In the genomic region with DNA sequence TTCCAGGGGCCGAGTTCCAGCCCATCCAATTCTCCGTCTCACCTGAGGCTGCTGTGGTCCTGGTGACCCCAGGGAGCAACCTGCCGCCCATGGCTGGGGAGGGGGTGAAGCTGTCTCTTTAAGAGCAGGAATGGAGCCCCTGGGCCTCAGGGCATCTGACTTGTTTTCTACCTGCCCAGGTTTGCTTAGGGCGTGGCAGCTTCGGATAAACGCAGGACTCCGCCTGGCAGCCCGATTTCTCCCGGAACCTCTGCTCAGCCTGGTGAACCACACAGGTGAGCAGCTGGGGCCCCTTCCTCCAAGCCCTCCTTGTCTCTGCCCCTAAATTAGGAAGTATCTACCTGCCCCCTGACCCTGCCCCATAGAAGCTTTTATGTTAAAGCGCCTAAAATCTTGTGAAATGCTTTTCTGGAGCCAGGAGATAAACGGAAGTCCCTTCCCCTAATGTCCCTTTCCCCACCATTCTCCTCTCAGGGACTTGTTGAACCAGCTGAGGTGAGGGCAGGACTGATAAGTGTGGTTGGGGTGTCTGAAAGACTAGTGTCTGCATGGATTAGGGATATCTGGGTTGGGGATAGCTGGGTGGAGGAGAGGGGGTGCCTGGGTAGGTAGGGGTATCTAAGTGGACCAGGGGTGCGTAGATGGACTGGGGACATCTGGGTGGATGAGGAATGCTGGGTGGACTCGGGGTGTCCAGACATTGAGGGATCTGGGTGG, we compare ENCODE assay signal across 1 cellular context.
TF ChIP-seq lines count a peak whose summit lies in the region.

No MANE protein-coding gene starts in this region.

TF ChIP-seq in K562, 482 proteins besides CTCF, POLR2A, EP300 and RAD21 (continues in another document):
- TF ChIP-seq, protein P1, sequence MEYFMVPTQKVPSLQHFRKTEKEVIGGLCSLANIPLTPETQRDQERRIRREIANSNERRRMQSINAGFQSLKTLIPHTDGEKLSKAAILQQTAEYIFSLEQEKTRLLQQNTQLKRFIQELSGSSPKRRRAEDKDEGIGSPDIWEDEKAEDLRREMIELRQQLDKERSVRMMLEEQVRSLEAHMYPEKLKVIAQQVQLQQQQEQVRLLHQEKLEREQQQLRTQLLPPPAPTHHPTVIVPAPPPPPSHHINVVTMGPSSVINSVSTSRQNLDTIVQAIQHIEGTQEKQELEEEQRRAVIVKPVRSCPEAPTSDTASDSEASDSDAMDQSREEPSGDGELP (CRISPR knock-in tag; IDR thresholded peaks at IDR 0.05; ENCODE audit: borderline replicate concordance) = 0 out of 2 replicates have a peak, but pooled peaks have one; percentile 22
- TF ChIP-seq POU5F1 (IDR thresholded peaks at IDR 0.05; ENCODE audit: borderline replicate concordance, low read depth, low read length, partially characterized antibody) = no peak
- no peak for TF ChIP-seq MAZ (CRISPR knock-in tag; conservative IDR thresholded peaks at IDR 0.05 in 1 of 2, IDR thresholded peaks at IDR 0.05 in 1 of 2)
- TF ChIP-seq NFE2L1 (tag; IDR thresholded peaks at IDR 0.05; ENCODE audit: borderline replicate concordance, low read depth) = no peak
- no peak for TF ChIP-seq SMAD1 (IDR thresholded peaks at IDR 0.05; ENCODE audit: low read depth, low read length, partially characterized antibody)
- peak; percentile 88 for TF ChIP-seq CBFA2T3 (IDR thresholded peaks at IDR 0.05)
- TF ChIP-seq ELF1 (tag; IDR thresholded peaks at IDR 0.05) = no peak
- TF ChIP-seq CBFA2T2 (conservative IDR thresholded peaks at IDR 0.05) = peak; percentile 81
- no peak for TF ChIP-seq HNRNPUL1 (IDR thresholded peaks at IDR 0.05; ENCODE audit: low read length)
- TF ChIP-seq TCF3 (CRISPR knock-in tag; IDR thresholded peaks at IDR 0.05) = peak; percentile 81
- TF ChIP-seq ZNF23 (CRISPR knock-in tag; IDR thresholded peaks at IDR 0.05) = no peak
- TF ChIP-seq SREBF2 (CRISPR knock-in tag; IDR thresholded peaks at IDR 0.05) = no peak
- no peak for TF ChIP-seq ZNF76 (CRISPR knock-in tag; IDR thresholded peaks at IDR 0.05; ENCODE audit: borderline replicate concordance)
- TF ChIP-seq NCOR1 (IDR thresholded peaks at IDR 0.05) = peak; percentile 74
- TF ChIP-seq, protein P2, sequence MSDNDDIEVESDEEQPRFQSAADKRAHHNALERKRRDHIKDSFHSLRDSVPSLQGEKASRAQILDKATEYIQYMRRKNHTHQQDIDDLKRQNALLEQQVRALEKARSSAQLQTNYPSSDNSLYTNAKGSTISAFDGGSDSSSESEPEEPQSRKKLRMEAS (CRISPR knock-in tag; IDR thresholded peaks at IDR 0.05) = no peak
- TF ChIP-seq TAL1 (IDR thresholded peaks at IDR 0.05) = peak; percentile 78
- no peak for TF ChIP-seq ZNF124 (CRISPR knock-in tag; IDR thresholded peaks at IDR 0.05)
- no peak for TF ChIP-seq ZBED1 (IDR thresholded peaks at IDR 0.05)
- TF ChIP-seq NFATC3 (IDR thresholded peaks at IDR 0.05) = no peak
- TF ChIP-seq CBX3 (IDR thresholded peaks at IDR 0.05; ENCODE audit: borderline replicate concordance in 1 of 2, low read length in 2 of 2) = no peak
- TF ChIP-seq ZKSCAN1 (IDR thresholded peaks at IDR 0.05; ENCODE audit: low read depth, low read length) = no peak
- TF ChIP-seq ZNF146 (CRISPR knock-in tag; IDR thresholded peaks at IDR 0.05; ENCODE audit: unreplicated experiment) = no peak
- TF ChIP-seq RBBP5 (IDR thresholded peaks at IDR 0.05; ENCODE audit: borderline replicate concordance, insufficient read depth, low read length, poor library complexity, severe bottlenecking) = no peak
- TF ChIP-seq, protein P3, sequence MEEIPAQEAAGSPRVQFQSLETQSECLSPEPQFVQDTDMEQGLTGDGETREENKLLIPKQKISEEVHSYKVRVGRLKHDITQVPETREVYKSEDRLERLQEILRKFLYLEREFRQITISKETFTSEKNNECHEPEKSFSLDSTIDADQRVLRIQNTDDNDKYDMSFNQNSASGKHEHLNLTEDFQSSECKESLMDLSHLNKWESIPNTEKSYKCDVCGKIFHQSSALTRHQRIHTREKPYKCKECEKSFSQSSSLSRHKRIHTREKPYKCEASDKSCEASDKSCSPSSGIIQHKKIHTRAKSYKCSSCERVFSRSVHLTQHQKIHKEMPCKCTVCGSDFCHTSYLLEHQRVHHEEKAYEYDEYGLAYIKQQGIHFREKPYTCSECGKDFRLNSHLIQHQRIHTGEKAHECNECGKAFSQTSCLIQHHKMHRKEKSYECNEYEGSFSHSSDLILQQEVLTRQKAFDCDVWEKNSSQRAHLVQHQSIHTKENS (CRISPR knock-in tag; IDR thresholded peaks at IDR 0.05) = no peak
- TF ChIP-seq ZNF143 (CRISPR knock-in tag; IDR thresholded peaks at IDR 0.05) = no peak
- TF ChIP-seq, protein P4, sequence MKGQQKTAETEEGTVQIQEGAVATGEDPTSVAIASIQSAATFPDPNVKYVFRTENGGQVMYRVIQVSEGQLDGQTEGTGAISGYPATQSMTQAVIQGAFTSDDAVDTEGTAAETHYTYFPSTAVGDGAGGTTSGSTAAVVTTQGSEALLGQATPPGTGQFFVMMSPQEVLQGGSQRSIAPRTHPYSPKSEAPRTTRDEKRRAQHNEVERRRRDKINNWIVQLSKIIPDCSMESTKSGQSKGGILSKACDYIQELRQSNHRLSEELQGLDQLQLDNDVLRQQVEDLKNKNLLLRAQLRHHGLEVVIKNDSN (CRISPR knock-in tag; IDR thresholded peaks at IDR 0.05) = no peak
- TF ChIP-seq, protein P5, sequence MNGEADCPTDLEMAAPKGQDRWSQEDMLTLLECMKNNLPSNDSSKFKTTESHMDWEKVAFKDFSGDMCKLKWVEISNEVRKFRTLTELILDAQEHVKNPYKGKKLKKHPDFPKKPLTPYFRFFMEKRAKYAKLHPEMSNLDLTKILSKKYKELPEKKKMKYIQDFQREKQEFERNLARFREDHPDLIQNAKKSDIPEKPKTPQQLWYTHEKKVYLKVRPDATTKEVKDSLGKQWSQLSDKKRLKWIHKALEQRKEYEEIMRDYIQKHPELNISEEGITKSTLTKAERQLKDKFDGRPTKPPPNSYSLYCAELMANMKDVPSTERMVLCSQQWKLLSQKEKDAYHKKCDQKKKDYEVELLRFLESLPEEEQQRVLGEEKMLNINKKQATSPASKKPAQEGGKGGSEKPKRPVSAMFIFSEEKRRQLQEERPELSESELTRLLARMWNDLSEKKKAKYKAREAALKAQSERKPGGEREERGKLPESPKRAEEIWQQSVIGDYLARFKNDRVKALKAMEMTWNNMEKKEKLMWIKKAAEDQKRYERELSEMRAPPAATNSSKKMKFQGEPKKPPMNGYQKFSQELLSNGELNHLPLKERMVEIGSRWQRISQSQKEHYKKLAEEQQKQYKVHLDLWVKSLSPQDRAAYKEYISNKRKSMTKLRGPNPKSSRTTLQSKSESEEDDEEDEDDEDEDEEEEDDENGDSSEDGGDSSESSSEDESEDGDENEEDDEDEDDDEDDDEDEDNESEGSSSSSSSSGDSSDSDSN (IDR thresholded peaks at IDR 0.05; ENCODE audit: borderline replicate concordance in 1 of 2, low read depth in 2 of 2, low read length in 2 of 2) = no peak
- TF ChIP-seq ZNF785 (CRISPR knock-in tag; IDR thresholded peaks at IDR 0.05) = no peak
- peak; percentile 53 for TF ChIP-seq MTA2 (IDR thresholded peaks at IDR 0.05; ENCODE audit: low read depth)
- no peak for TF ChIP-seq ZBTB1 (CRISPR knock-in tag; IDR thresholded peaks at IDR 0.05; ENCODE audit: borderline replicate concordance, low read depth)
- no peak for TF ChIP-seq FIP1L1 (IDR thresholded peaks at IDR 0.05; ENCODE audit: low read depth, low read length, poor library complexity, severe bottlenecking)
- TF ChIP-seq ZNF445 (CRISPR knock-in tag; IDR thresholded peaks at IDR 0.05; ENCODE audit: low read depth) = no peak
- TF ChIP-seq, protein P6, sequence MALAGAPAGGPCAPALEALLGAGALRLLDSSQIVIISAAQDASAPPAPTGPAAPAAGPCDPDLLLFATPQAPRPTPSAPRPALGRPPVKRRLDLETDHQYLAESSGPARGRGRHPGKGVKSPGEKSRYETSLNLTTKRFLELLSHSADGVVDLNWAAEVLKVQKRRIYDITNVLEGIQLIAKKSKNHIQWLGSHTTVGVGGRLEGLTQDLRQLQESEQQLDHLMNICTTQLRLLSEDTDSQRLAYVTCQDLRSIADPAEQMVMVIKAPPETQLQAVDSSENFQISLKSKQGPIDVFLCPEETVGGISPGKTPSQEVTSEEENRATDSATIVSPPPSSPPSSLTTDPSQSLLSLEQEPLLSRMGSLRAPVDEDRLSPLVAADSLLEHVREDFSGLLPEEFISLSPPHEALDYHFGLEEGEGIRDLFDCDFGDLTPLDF (CRISPR knock-in tag; IDR thresholded peaks at IDR 0.05) = no peak
- no peak for TF ChIP-seq NRF1 (conservative IDR thresholded peaks at IDR 0.05 in 1 of 2, IDR thresholded peaks at IDR 0.05 in 1 of 2)
- TF ChIP-seq ATF7 (IDR thresholded peaks at IDR 0.05) = no peak
- TF ChIP-seq TBP (optimal IDR thresholded peaks at IDR 0.05; ENCODE audit: low read depth, low read length) = no peak
- no peak for TF ChIP-seq HDAC3 (IDR thresholded peaks at IDR 0.05; ENCODE audit: borderline replicate concordance, partially characterized antibody)
- TF ChIP-seq C11orf30 (IDR thresholded peaks at IDR 0.05; ENCODE audit: low read depth) = no peak
- TF ChIP-seq, protein P7, sequence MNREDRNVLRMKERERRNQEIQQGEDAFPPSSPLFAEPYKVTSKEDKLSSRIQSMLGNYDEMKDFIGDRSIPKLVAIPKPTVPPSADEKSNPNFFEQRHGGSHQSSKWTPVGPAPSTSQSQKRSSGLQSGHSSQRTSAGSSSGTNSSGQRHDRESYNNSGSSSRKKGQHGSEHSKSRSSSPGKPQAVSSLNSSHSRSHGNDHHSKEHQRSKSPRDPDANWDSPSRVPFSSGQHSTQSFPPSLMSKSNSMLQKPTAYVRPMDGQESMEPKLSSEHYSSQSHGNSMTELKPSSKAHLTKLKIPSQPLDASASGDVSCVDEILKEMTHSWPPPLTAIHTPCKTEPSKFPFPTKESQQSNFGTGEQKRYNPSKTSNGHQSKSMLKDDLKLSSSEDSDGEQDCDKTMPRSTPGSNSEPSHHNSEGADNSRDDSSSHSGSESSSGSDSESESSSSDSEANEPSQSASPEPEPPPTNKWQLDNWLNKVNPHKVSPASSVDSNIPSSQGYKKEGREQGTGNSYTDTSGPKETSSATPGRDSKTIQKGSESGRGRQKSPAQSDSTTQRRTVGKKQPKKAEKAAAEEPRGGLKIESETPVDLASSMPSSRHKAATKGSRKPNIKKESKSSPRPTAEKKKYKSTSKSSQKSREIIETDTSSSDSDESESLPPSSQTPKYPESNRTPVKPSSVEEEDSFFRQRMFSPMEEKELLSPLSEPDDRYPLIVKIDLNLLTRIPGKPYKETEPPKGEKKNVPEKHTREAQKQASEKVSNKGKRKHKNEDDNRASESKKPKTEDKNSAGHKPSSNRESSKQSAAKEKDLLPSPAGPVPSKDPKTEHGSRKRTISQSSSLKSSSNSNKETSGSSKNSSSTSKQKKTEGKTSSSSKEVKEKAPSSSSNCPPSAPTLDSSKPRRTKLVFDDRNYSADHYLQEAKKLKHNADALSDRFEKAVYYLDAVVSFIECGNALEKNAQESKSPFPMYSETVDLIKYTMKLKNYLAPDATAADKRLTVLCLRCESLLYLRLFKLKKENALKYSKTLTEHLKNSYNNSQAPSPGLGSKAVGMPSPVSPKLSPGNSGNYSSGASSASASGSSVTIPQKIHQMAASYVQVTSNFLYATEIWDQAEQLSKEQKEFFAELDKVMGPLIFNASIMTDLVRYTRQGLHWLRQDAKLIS (CRISPR knock-in tag; IDR thresholded peaks at IDR 0.05) = no peak
- TF ChIP-seq, protein P8, sequence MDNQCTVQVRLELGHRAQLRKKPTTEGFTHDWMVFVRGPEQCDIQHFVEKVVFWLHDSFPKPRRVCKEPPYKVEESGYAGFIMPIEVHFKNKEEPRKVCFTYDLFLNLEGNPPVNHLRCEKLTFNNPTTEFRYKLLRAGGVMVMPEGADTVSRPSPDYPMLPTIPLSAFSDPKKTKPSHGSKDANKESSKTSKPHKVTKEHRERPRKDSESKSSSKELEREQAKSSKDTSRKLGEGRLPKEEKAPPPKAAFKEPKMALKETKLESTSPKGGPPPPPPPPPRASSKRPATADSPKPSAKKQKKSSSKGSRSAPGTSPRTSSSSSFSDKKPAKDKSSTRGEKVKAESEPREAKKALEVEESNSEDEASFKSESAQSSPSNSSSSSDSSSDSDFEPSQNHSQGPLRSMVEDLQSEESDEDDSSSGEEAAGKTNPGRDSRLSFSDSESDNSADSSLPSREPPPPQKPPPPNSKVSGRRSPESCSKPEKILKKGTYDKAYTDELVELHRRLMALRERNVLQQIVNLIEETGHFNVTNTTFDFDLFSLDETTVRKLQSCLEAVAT (IDR thresholded peaks at IDR 0.05) = no peak
- TF ChIP-seq BRD9 (IDR thresholded peaks at IDR 0.05; ENCODE audit: low read depth, partially characterized antibody) = no peak
- no peak for TF ChIP-seq ZNF253 (CRISPR knock-in tag; conservative IDR thresholded peaks at IDR 0.05)
- TF ChIP-seq CREM (IDR thresholded peaks at IDR 0.05; ENCODE audit: low read depth) = no peak
- TF ChIP-seq, protein P9, sequence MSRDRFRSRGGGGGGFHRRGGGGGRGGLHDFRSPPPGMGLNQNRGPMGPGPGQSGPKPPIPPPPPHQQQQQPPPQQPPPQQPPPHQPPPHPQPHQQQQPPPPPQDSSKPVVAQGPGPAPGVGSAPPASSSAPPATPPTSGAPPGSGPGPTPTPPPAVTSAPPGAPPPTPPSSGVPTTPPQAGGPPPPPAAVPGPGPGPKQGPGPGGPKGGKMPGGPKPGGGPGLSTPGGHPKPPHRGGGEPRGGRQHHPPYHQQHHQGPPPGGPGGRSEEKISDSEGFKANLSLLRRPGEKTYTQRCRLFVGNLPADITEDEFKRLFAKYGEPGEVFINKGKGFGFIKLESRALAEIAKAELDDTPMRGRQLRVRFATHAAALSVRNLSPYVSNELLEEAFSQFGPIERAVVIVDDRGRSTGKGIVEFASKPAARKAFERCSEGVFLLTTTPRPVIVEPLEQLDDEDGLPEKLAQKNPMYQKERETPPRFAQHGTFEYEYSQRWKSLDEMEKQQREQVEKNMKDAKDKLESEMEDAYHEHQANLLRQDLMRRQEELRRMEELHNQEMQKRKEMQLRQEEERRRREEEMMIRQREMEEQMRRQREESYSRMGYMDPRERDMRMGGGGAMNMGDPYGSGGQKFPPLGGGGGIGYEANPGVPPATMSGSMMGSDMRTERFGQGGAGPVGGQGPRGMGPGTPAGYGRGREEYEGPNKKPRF (IDR thresholded peaks at IDR 0.05; ENCODE audit: low read depth, low read length) = no peak
- no peak for TF ChIP-seq ZNF274 (IDR thresholded peaks at IDR 0.05; ENCODE audit: borderline replicate concordance, low read depth, low read length)
- TF ChIP-seq NFIC (IDR thresholded peaks at IDR 0.05) = 0 out of 2 replicates have a peak, but pooled peaks have one; percentile 35
- no peak for TF ChIP-seq DMBX1 (CRISPR knock-in tag; IDR thresholded peaks at IDR 0.05; ENCODE audit: borderline replicate concordance)
- TF ChIP-seq ZNF586 (CRISPR knock-in tag; conservative IDR thresholded peaks at IDR 0.05) = no peak
- no peak for TF ChIP-seq HNRNPK (IDR thresholded peaks at IDR 0.05; ENCODE audit: low read depth, low read length, poor library complexity, severe bottlenecking)
- no peak for TF ChIP-seq SIN3A (IDR thresholded peaks at IDR 0.05; ENCODE audit: borderline replicate concordance in 2 of 2, control insufficient read depth in 1 of 2, low read depth in 2 of 2, low read length in 2 of 2)
- no peak for TF ChIP-seq ZFP36 (IDR thresholded peaks at IDR 0.05; ENCODE audit: low read depth, low read length, partially characterized antibody)
- TF ChIP-seq TRIM28 (IDR thresholded peaks at IDR 0.05) = no peak
